Comparison of ENCODE assay signal across 9 cellular contexts in the genomic region with DNA sequence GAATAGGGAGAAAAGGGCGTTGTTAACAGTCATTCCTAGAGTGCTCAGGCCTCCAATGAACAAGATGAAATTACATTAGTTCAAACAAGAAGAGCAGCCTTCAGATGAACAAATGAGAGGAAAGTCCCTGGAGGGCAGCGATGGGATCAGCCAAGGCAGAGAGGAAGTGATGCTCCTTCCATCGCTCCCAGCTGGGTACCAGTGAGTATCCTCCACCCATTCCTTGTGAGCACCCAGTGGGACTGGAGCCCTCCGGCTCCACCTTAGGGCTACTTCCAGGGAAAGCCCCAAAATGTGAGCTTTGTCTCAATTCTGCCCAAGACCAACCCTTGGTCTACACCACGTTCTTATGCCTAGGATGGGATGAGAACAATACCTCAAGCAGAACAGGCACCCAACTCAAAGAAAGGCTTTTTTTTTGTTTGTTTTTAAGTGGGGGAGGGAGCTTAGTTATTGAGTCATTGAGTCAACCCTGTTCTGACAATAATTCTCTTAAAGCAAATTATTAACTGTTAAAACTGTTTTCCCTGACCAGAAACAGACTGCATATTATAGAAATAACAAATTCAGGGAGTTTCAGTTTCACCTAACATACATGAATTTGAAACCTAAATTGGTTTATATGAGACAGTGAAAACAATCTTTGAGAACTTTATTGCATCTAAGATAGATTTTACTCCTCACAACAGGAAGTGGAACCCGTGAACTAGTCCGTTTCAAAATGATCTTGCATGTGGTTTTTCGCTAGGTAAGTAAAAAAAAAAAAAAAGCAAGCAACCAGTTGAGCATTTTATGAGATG.
DNase-seq lines count a peak whose midpoint lies in the region; ATAC-seq and TF ChIP-seq lines count a peak whose summit lies in the region.
"Had no signal": no experiment of that assay in that cellular context is flagged by ENCODE, and none has a peak within 500 bp of the region (broad histone marks: within the 10 kb centered on the region; RNA-seq: fewer than 3 reads in every experiment).

No MANE protein-coding gene starts in this region.

- H3K9me3 ChIP-seq in T-helper 17 cell (ENCODE audit: control insufficient read depth, low read length, poor library complexity, severe bottlenecking) (no peaks in the 10 kb centered on the region), neutrophil (no peaks in the 10 kb centered on the region), upper lobe of left lung (no peaks in the 10 kb centered on the region)

- peaks cover 42% of the 10 kb centered on the region for H3K4me1 Mint-ChIP-seq in T-helper 17 cell

- peak; percentile 46 for DNase-seq in NK-92 treated with Interleukin-12 subunit alpha and Interleukin-12 subunit beta, amount 100 ng/mL, for 24 hours (lab: John Stamatoyannopoulos, UW)
- DNase-seq in NK-92 (lab: John Stamatoyannopoulos, UW; ENCODE audit: unreplicated experiment) (no peak), T-helper 17 cell (peak in 1 of 3 donors; percentile 23), activated gamma-delta T cell treated with Interleukin-2 at 50 U/mL for 16 hours (no peak), upper lobe of left lung (no peak), DMS79 (lab: John Stamatoyannopoulos, UW) (no peak)

- H3K27me3 ChIP-seq in neutrophil = no peaks in the 10 kb centered on the region
- no peaks in the 10 kb centered on the region for H3K27me3 ChIP-seq in upper lobe of left lung

- TF ChIP-seq CTCF in neutrophil (IDR thresholded peaks at IDR 0.05) (no peak), upper lobe of left lung (IDR thresholded peaks at IDR 0.05) (no peak)

- H3K4me1 ChIP-seq in neutrophil (ENCODE audit: control insufficient read depth in 1 of 2, insufficient read depth in 1 of 2, low read depth in 1 of 2, low read length in 1 of 2) = peaks cover 88% of the 10 kb centered on the region in 2 experiments
- H3K4me1 ChIP-seq in upper lobe of left lung = peaks cover 0 to 10% (median 0%) of the 10 kb centered on the region in 4 donors

- no peaks in the 10 kb centered on the region for H3K27me3 Mint-ChIP-seq in T-helper 17 cell

- peak; percentile 73 for ATAC-seq in HG02884 (IDR thresholded peaks at IDR 0.05; ENCODE audit: unreplicated experiment)
- peak; percentile 64 for ATAC-seq in T-helper 17 cell
- no peak for ATAC-seq in upper lobe of left lung (ENCODE audit: low FRiP score in 2 of 2)

- WGBS in upper lobe of left lung, 2 donors = 49 to 71% methylated on average over 7 to 8 of the region's 8 CpGs

- H3K36me3 Mint-ChIP-seq in T-helper 17 cell (ENCODE audit: low read depth) = peaks cover 8% of the 10 kb centered on the region

- peak overlapping the region; percentile 98 for H3K27ac Mint-ChIP-seq in T-helper 17 cell

- H3K4me3 ChIP-seq in neutrophil (ENCODE audit: low read depth in 1 of 2, low read length in 1 of 2) (peak overlapping the region in 1 of 2 experiments; percentile 8), upper lobe of left lung (no peak overlapping the region)

- TF ChIP-seq EP300 in upper lobe of left lung (IDR thresholded peaks at IDR 0.05) = no peak

- no peak for TF ChIP-seq POLR2A in upper lobe of left lung (IDR thresholded peaks at IDR 0.05)

- peak overlapping the region; percentile 84 for H3K27ac ChIP-seq in neutrophil
- H3K27ac ChIP-seq in upper lobe of left lung = peak overlapping the region in 2 of 4 donors; percentile 61 to 76
- H3K27ac ChIP-seq: 22Rv1 had no signal

- peaks cover 14% of the 10 kb centered on the region for H3K36me3 ChIP-seq in neutrophil
- H3K36me3 ChIP-seq in upper lobe of left lung = no peaks in the 10 kb centered on the region

- peak overlapping the region; percentile 85 for H3K4me3 Mint-ChIP-seq in T-helper 17 cell

Comparison
In these comparisons a context has a peak if more than half of its experiments do, and no peak if none do; other contexts are left out.
1. ATAC-seq: peak in HG02884 (single experiment) and T-helper 17 cell (single experiment); none in upper lobe of left lung (0 of 2).